In the genomic region with DNA sequence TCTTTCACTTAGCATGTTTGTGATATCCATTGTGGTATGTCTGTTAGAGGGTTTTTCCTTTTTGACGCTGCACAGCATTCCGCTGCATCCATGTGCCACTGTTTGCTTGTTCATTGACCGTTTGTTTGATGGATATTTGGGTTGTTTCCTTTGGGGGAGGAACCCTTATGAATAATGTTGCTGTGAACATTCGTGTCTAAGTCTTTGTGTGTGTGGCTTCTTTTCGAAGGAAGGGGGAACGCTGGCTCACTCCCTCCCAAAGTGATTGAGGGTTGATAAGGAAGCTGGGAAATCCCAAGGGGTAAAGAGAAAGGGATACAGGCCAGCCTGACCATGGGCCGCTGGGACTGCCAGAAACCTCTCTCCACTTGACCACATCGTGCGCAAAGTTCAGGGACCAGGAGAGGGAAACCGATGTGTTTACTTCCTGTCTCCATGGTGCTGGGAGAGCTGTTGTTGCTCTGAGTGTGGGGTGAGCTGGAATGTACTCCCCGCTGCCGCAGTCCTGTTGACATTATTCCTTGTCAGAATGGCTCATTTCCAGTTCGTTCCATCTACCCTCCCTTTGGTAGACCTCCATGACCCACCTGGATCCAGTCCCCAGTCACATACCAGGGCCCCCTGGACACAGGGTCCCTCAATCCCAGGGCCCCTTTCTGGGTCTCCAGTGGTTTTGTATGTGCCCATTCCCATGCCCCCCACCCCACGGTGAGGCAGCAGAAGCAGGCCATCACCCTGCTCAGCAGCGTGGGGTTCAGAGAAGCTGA, we compare ENCODE assay signal across 1 cellular context.
TF ChIP-seq lines count a peak whose summit lies in the region.

No MANE protein-coding gene starts in this region.

TF ChIP-seq in liver, 16 proteins besides CTCF, POLR2A, EP300 and RAD21 (continued from another document):
- TF ChIP-seq HNF4A (conservative IDR thresholded peaks at IDR 0.05) (peak; percentile 64 to 90), YY1 (IDR thresholded peaks at IDR 0.05) (peak; percentile 67)
